22 cellular contexts compared by ENCODE assay signal in genomic region chr12:58369576-58369975, GRCh38.
"Had no signal": no experiment of that assay in that cellular context is flagged by ENCODE, and none has a peak within 500 bp of the region (broad histone marks: within the 10 kb centered on the region; RNA-seq: fewer than 3 reads in every experiment).

No MANE protein-coding gene starts in this region.

- FAIRE-seq: islet of Langerhans had no signal

- H3K9ac ChIP-seq: parathyroid adenoma had no signal

- H3K4me3 ChIP-seq: adrenal gland, ascending aorta, gastrocnemius medialis, tibial artery had no signal

- H3K4me1 ChIP-seq: adrenal gland, ascending aorta, gastrocnemius medialis, parathyroid adenoma had no signal

- H3K9me3 ChIP-seq: adrenal gland, ascending aorta, gastrocnemius medialis, tibial artery had no signal

- H3K79me2 ChIP-seq: parathyroid adenoma had no signal

- H3K27me3 ChIP-seq: adrenal gland, ascending aorta, brain microvascular endothelial cell, gastrocnemius medialis, tibial artery had no signal

- H3K27ac ChIP-seq: adrenal gland, ascending aorta, brain microvascular endothelial cell, gastrocnemius medialis, parathyroid adenoma, tibial artery had no signal

- H3K36me3 ChIP-seq: adrenal gland, ascending aorta, brain microvascular endothelial cell, gastrocnemius medialis, tibial artery had no signal

- H2AFZ ChIP-seq: parathyroid adenoma had no signal

- DNase-seq: activated CD4-positive, alpha-beta T cell treated with anti-CD3 and anti-CD28 coated beads for 36 hours; activated CD4-positive, alpha-beta T cell treated with anti-CD3 and anti-CD28 coated beads, Interleukin-2, amount 50 U/mL, for 4 hours; activated CD8-positive, alpha-beta memory T cell treated with anti-CD3 and anti-CD28 coated beads for 24 hours; activated CD8-positive, alpha-beta memory T cell treated with anti-CD3 and anti-CD28 coated beads, Interleukin-2, amount 50 U/mL, for 4 hours; activated naive CD4-positive, alpha-beta T cell; activated T-cell treated with anti-CD3 and anti-CD28 coated beads, Interleukin-2, amount 50 U/mL, for 24 hours; adrenal gland; brain microvascular endothelial cell; central memory CD4-positive, alpha-beta T cell; dermis blood vessel endothelial cell; effector CD8-positive, alpha-beta T cell; gastrocnemius medialis; hypothalamus; left colon; mesenchymal stem cell; right cardiac atrium; stimulated activated CD4-positive, alpha-beta T cell treated with anti-CD3 and anti-CD28 coated beads, Interleukin-1b, Interleukin-23, amount 100 ng/mL, for 48 hours; substantia nigra; tibial artery had no signal
